In genomic region chr3:71416868-71417267, GRCh38 we compare ENCODE assay signal across 10 cellular contexts.
DNase-seq lines count a peak whose midpoint lies in the region; ATAC-seq, FAIRE-seq and TF ChIP-seq lines count a peak whose summit lies in the region.
"Had no signal": no experiment of that assay in that cellular context is flagged by ENCODE, and none has a peak within 500 bp of the region (broad histone marks: within the 10 kb centered on the region; RNA-seq: fewer than 3 reads in every experiment).

No MANE protein-coding gene starts in this region.

- H3K4me3 ChIP-seq in CD8-positive, alpha-beta T cell (ENCODE audit: low read depth, low read length): peak overlapping the region; percentile 11
- H3K4me3 ChIP-seq in HFF-Myc (replicated peaks; ENCODE audit: low read depth, low read length) (no peak overlapping the region), right lobe of liver (no peak overlapping the region), foreskin fibroblast (ENCODE audit: low read depth in 1 of 2, low read length in 2 of 2) (no peak overlapping the region)

- peak in 4 of 7 experiments; percentile 41 to 73 (median 52) for DNase-seq in CD8-positive, alpha-beta T cell
- no peak for DNase-seq in HFF-Myc (ENCODE audit: extremely low read depth, low read depth)
- peak; percentile 64 for DNase-seq in activated naive CD4-positive, alpha-beta T cell treated with anti-CD3 and anti-CD28 coated beads, Interleukin-2, amount 10 ng/mL, durations not matched to agents 7 days and 5 days
- DNase-seq in right lobe of liver: no peak
- no peak for DNase-seq in urothelium cell line (ENCODE audit: low spot score)
- no peak for DNase-seq in SKM-1 treated with dmso at 0.1 percent for 144 hours (lab: John Stamatoyannopoulos, UW; ENCODE audit: unreplicated experiment)
- DNase-seq in foreskin fibroblast: no peak
- DNase-seq: amniotic stem cell had no signal

- H3K4me1 Mint-ChIP-seq in CD8-positive, alpha-beta T cell (ENCODE audit: low read depth): peaks cover 92% of the 10 kb centered on the region
- peaks cover 64% of the 10 kb centered on the region for H3K4me1 Mint-ChIP-seq in activated naive CD4-positive, alpha-beta T cell treated with anti-CD3 and anti-CD28 coated beads, Interleukin-2, amount 10 ng/mL, durations not matched to agents 7 days and 5 days

- no peaks in the 10 kb centered on the region for H3K36me3 ChIP-seq in CD8-positive, alpha-beta T cell (ENCODE audit: insufficient read depth, low read length)
- H3K36me3 ChIP-seq in right lobe of liver: no peaks in the 10 kb centered on the region

- peaks cover 14% of the 10 kb centered on the region for H3K36me3 Mint-ChIP-seq in CD8-positive, alpha-beta T cell
- peaks cover 6% of the 10 kb centered on the region for H3K36me3 Mint-ChIP-seq in activated naive CD4-positive, alpha-beta T cell treated with anti-CD3 and anti-CD28 coated beads, Interleukin-2, amount 10 ng/mL, durations not matched to agents 7 days and 5 days

- H3K27ac Mint-ChIP-seq in CD8-positive, alpha-beta T cell: peak overlapping the region; percentile 93
- H3K27ac Mint-ChIP-seq in activated naive CD4-positive, alpha-beta T cell treated with anti-CD3 and anti-CD28 coated beads, Interleukin-2, amount 10 ng/mL, durations not matched to agents 7 days and 5 days: peak overlapping the region; percentile 64

- H3K27me3 Mint-ChIP-seq in CD8-positive, alpha-beta T cell (ENCODE audit: low read depth): no peaks in the 10 kb centered on the region
- peaks cover under 1% of the 10 kb centered on the region for H3K27me3 Mint-ChIP-seq in activated naive CD4-positive, alpha-beta T cell treated with anti-CD3 and anti-CD28 coated beads, Interleukin-2, amount 10 ng/mL, durations not matched to agents 7 days and 5 days

- peak; percentile 31 for TF ChIP-seq CTCF in CD8-positive, alpha-beta T cell (IDR thresholded peaks at IDR 0.05)
- TF ChIP-seq CTCF in HFF-Myc (IDR thresholded peaks at IDR 0.05; ENCODE audit: low read depth, low read length, missing control alignments) (peak; percentile 15), right lobe of liver (IDR thresholded peaks at IDR 0.05) (peak in 1 of 4 donors; percentile 15), foreskin fibroblast (IDR thresholded peaks at IDR 0.05; ENCODE audit: low read depth, low read length) (no peak)

- peak overlapping the region; percentile 54 for H3K4me3 Mint-ChIP-seq in CD8-positive, alpha-beta T cell
- H3K4me3 Mint-ChIP-seq in activated naive CD4-positive, alpha-beta T cell treated with anti-CD3 and anti-CD28 coated beads, Interleukin-2, amount 10 ng/mL, durations not matched to agents 7 days and 5 days: no peak overlapping the region

- POLR2A ChIA-PET in CD8-positive, alpha-beta T cell (lab: Charles Lee): interaction anchor here (0.7 to 2.0 kb wide), 10 partner anchors 9 to 81 kb away, joined by 3 to 10 read pairs (median 4); no protein-coding TSS in a partner anchor

- 79% methylated on average over 8 of the region's 8 CpGs for WGBS in right lobe of liver (ENCODE audit: insufficient coverage, low coverage, low lambda C conversion rate, missing lambda C conversion rate)

- CTCF ChIA-PET in CD8-positive, alpha-beta T cell (lab: Charles Lee): interaction anchor here (0.7 to 2.2 kb wide), 18 partner anchors 9 to 408 kb away, joined by 3 to 6 read pairs (median 3); no protein-coding TSS in a partner anchor
- CTCF ChIA-PET in activated naive CD4-positive, alpha-beta T cell treated with anti-CD3 and anti-CD28 coated beads, Interleukin-2, amount 10 ng/mL, durations not matched to agents 7 days and 5 days (lab: Charles Lee): interaction anchor here (0.6 to 2.0 kb wide), 7 partner anchors 19 to 691 kb away, joined by 3 to 8 read pairs (median 4); no protein-coding TSS in a partner anchor

- FAIRE-seq in urothelium cell line (lab: Jason Lieb, UNC): no peak

- intact Hi-C loops in CD8-positive, alpha-beta T cell (cut with DNase I, micrococcal nuclease): loop anchor here (2.0 to 10.0 kb wide), 5 partner anchors 28 to 308 kb away; partner anchors contain the start of gene EIF4E3 (in 1 of the 2)
- intact Hi-C loops in right lobe of liver (cut with DNase I): no loop called here

- no peaks in the 10 kb centered on the region for H3K9me3 ChIP-seq in CD8-positive, alpha-beta T cell (ENCODE audit: low read length)
- no peaks in the 10 kb centered on the region for H3K9me3 ChIP-seq in right lobe of liver

- peak; percentile 67 for ATAC-seq in CD8-positive, alpha-beta T cell
- peak; percentile 18 to 58 (median 46) for ATAC-seq in right lobe of liver
- no peak for ATAC-seq in HG02973 (IDR thresholded peaks at IDR 0.05; ENCODE audit: unreplicated experiment)

- peaks cover 81% of the 10 kb centered on the region for H3K4me1 ChIP-seq in CD8-positive, alpha-beta T cell (ENCODE audit: insufficient read depth, low read length)
- no peaks in the 10 kb centered on the region for H3K4me1 ChIP-seq in right lobe of liver

- no peaks in the 10 kb centered on the region for H3K9me3 Mint-ChIP-seq in CD8-positive, alpha-beta T cell
- no peaks in the 10 kb centered on the region for H3K9me3 Mint-ChIP-seq in activated naive CD4-positive, alpha-beta T cell treated with anti-CD3 and anti-CD28 coated beads, Interleukin-2, amount 10 ng/mL, durations not matched to agents 7 days and 5 days

- no peak for TF ChIP-seq POLR2A in right lobe of liver (IDR thresholded peaks at IDR 0.05)

- peak overlapping the region; percentile 63 for H3K27ac ChIP-seq in CD8-positive, alpha-beta T cell (ENCODE audit: low read depth, low read length)
- H3K27ac ChIP-seq in right lobe of liver: no peak overlapping the region
- H3K27ac ChIP-seq: HL-60 had no signal

- H3K27me3 ChIP-seq in CD8-positive, alpha-beta T cell (ENCODE audit: insufficient read depth, low read length): no peaks in the 10 kb centered on the region
- no peaks in the 10 kb centered on the region for H3K27me3 ChIP-seq in right lobe of liver

Comparison
In these comparisons a context has a peak if more than half of its experiments do, and no peak if none do; other contexts are left out.
1. DNase-seq: peak in CD8-positive, alpha-beta T cell (4 of 7) and activated naive CD4-positive, alpha-beta T cell treated with anti-CD3 and anti-CD28 coated beads, Interleukin-2, amount 10 ng/mL, durations not matched to agents 7 days and 5 days (single experiment); none in HFF-Myc (single experiment), right lobe of liver (0 of 3), urothelium cell line (single experiment), SKM-1 treated with dmso at 0.1 percent for 144 hours (single experiment) and foreskin fibroblast (0 of 2).
2. intact Hi-C loops: an anchor here in CD8-positive, alpha-beta T cell (2.0 to 10.0 kb wide); none called in right lobe of liver.